ENCODE assay signal across 32 cellular contexts in genomic region chr16:68984467-68984866, GRCh38.
"Had no signal": no experiment of that assay in that cellular context is flagged by ENCODE, and none has a peak within 500 bp of the region (broad histone marks: within the 10 kb centered on the region; RNA-seq: fewer than 3 reads in every experiment).

No MANE protein-coding gene starts in this region.

- H3K4me1 Mint-ChIP-seq: activated CD4-positive, alpha-beta memory T cell treated with anti-CD3 and anti-CD28 coated beads, Interleukin-2, amount 10 ng/mL, durations not matched to agents 7 days and 5 days; activated CD4-positive, alpha-beta T cell treated with anti-CD3 and anti-CD28 coated beads, Interleukin-2, amount 10 ng/mL, durations not matched to agents 7 days and 5 days; activated naive CD4-positive, alpha-beta T cell treated with anti-CD3 and anti-CD28 coated beads, Interleukin-2, amount 50 U/mL, for 24 hours; activated naive CD8-positive, alpha-beta T cell treated with anti-CD3 and anti-CD28 coated beads for 36 hours; activated naive CD8-positive, alpha-beta T cell treated with anti-CD3 and anti-CD28 coated beads, Interleukin-2, amount 50 U/mL, for 24 hours had no signal

- H3K27me3 ChIP-seq: adrenal gland, body of pancreas, breast epithelium, cardiac muscle cell, colonic mucosa, foreskin keratinocyte, gastroesophageal sphincter, heart right ventricle had no signal

- ATAC-seq: activated naive CD8-positive, alpha-beta T cell treated with anti-CD3 and anti-CD28 coated beads, Interleukin-2, amount 50 U/mL, for 24 hours; activated T-cell treated with anti-CD3 and anti-CD28 coated beads, Interleukin-2, amount 50 U/mL, for 4 hours; body of pancreas; esophagus mucosa; gastroesophageal sphincter; heart right ventricle had no signal

- H3K27me3 Mint-ChIP-seq: activated CD4-positive, alpha-beta memory T cell treated with anti-CD3 and anti-CD28 coated beads, Interleukin-2, amount 10 ng/mL, durations not matched to agents 7 days and 5 days; activated CD4-positive, alpha-beta T cell treated with anti-CD3 and anti-CD28 coated beads, Interleukin-2, amount 10 ng/mL, durations not matched to agents 7 days and 5 days; activated naive CD4-positive, alpha-beta T cell treated with anti-CD3 and anti-CD28 coated beads, Interleukin-2, amount 50 U/mL, for 24 hours; activated naive CD8-positive, alpha-beta T cell treated with anti-CD3 and anti-CD28 coated beads for 36 hours; activated naive CD8-positive, alpha-beta T cell treated with anti-CD3 and anti-CD28 coated beads, Interleukin-2, amount 50 U/mL, for 24 hours had no signal

- H3K36me3 ChIP-seq: adrenal gland, breast epithelium, cardiac muscle cell, colonic mucosa had no signal

- H3K9me3 Mint-ChIP-seq: activated CD4-positive, alpha-beta memory T cell treated with anti-CD3 and anti-CD28 coated beads, Interleukin-2, amount 10 ng/mL, durations not matched to agents 7 days and 5 days; activated CD4-positive, alpha-beta T cell treated with anti-CD3 and anti-CD28 coated beads, Interleukin-2, amount 10 ng/mL, durations not matched to agents 7 days and 5 days; activated naive CD4-positive, alpha-beta T cell treated with anti-CD3 and anti-CD28 coated beads for 36 hours; activated naive CD4-positive, alpha-beta T cell treated with anti-CD3 and anti-CD28 coated beads, Interleukin-2, amount 50 U/mL, for 24 hours; activated naive CD8-positive, alpha-beta T cell treated with anti-CD3 and anti-CD28 coated beads for 36 hours; activated naive CD8-positive, alpha-beta T cell treated with anti-CD3 and anti-CD28 coated beads, Interleukin-2, amount 50 U/mL, for 24 hours; activated T-cell treated with anti-CD3 and anti-CD28 coated beads, Interleukin-2, amount 50 U/mL, for 4 hours; activated T-helper 1 cell treated with anti-CD3 and anti-CD28 coated beads, Interleukin-12 subunit alpha, Interleukin-12 subunit beta, Interleukin-2, Interleukin-4 antibody, amounts not matched to agents 30 ng/mL and 10 ng/mL and 1 ng/mL, durations not matched to agents 14 hours and 24 hours and 36 hours; activated T-helper 2 cell treated with anti-CD3 and anti-CD28 coated beads, Interferon-gamma antibody, Interleukin-2, Interleukin-4, amounts not matched to agents 10 μg/mL and 5 μg/mL and 100 μg/mL, durations not matched to agents 14 hours and 24 hours and 36 hours had no signal

- FAIRE-seq: endometrium, endothelial cell of umbilical vein had no signal

- H3K4me3 Mint-ChIP-seq: activated CD4-positive, alpha-beta memory T cell treated with anti-CD3 and anti-CD28 coated beads, Interleukin-2, amount 10 ng/mL, durations not matched to agents 7 days and 5 days; activated CD4-positive, alpha-beta T cell treated with anti-CD3 and anti-CD28 coated beads, Interleukin-2, amount 10 ng/mL, durations not matched to agents 7 days and 5 days; activated naive CD4-positive, alpha-beta T cell treated with anti-CD3 and anti-CD28 coated beads for 36 hours; activated naive CD4-positive, alpha-beta T cell treated with anti-CD3 and anti-CD28 coated beads, Interleukin-2, amount 50 U/mL, for 24 hours; activated naive CD8-positive, alpha-beta T cell treated with anti-CD3 and anti-CD28 coated beads for 36 hours; activated naive CD8-positive, alpha-beta T cell treated with anti-CD3 and anti-CD28 coated beads, Interleukin-2, amount 50 U/mL, for 24 hours; activated T-cell treated with anti-CD3 and anti-CD28 coated beads, Interleukin-2, amount 50 U/mL, for 4 hours; activated T-helper 1 cell treated with anti-CD3 and anti-CD28 coated beads, Interleukin-12 subunit alpha, Interleukin-12 subunit beta, Interleukin-2, Interleukin-4 antibody, amounts not matched to agents 30 ng/mL and 10 ng/mL and 1 ng/mL, durations not matched to agents 14 hours and 24 hours and 36 hours had no signal

- H3K27ac Mint-ChIP-seq: activated CD4-positive, alpha-beta memory T cell treated with anti-CD3 and anti-CD28 coated beads, Interleukin-2, amount 10 ng/mL, durations not matched to agents 7 days and 5 days; activated CD4-positive, alpha-beta T cell treated with anti-CD3 and anti-CD28 coated beads, Interleukin-2, amount 10 ng/mL, durations not matched to agents 7 days and 5 days; activated naive CD4-positive, alpha-beta T cell treated with anti-CD3 and anti-CD28 coated beads for 36 hours; activated naive CD4-positive, alpha-beta T cell treated with anti-CD3 and anti-CD28 coated beads, Interleukin-2, amount 50 U/mL, for 24 hours; activated naive CD8-positive, alpha-beta T cell treated with anti-CD3 and anti-CD28 coated beads for 36 hours; activated naive CD8-positive, alpha-beta T cell treated with anti-CD3 and anti-CD28 coated beads, Interleukin-2, amount 50 U/mL, for 24 hours; activated T-helper 1 cell treated with anti-CD3 and anti-CD28 coated beads, Interleukin-12 subunit alpha, Interleukin-12 subunit beta, Interleukin-2, Interleukin-4 antibody, amounts not matched to agents 30 ng/mL and 10 ng/mL and 1 ng/mL, durations not matched to agents 14 hours and 24 hours and 36 hours; activated T-helper 2 cell treated with anti-CD3 and anti-CD28 coated beads, Interferon-gamma antibody, Interleukin-2, Interleukin-4, amounts not matched to agents 10 μg/mL and 5 μg/mL and 100 μg/mL, durations not matched to agents 14 hours and 24 hours and 36 hours had no signal

- DNase-seq: activated CD4-positive, alpha-beta memory T cell treated with anti-CD3 and anti-CD28 coated beads, Interleukin-2, amount 10 ng/mL, durations not matched to agents 7 days and 5 days; activated CD4-positive, alpha-beta T cell treated with anti-CD3 and anti-CD28 coated beads for 1 hour; activated CD4-positive, alpha-beta T cell treated with anti-CD3 and anti-CD28 coated beads for 4 hours; activated CD4-positive, alpha-beta T cell treated with anti-CD3 and anti-CD28 coated beads, Interleukin-2, amount 10 ng/mL, durations not matched to agents 7 days and 5 days; activated CD4-positive, alpha-beta T cell treated with anti-CD3 and anti-CD28 coated beads, Interleukin-2, amount 50 U/mL, for 4 hours; activated CD8-positive, alpha-beta memory T cell treated with anti-CD3 and anti-CD28 coated beads, Interleukin-2, amount 50 U/mL, for 48 hours; activated effector memory CD4-positive, alpha-beta T cell treated with anti-CD3 and anti-CD28 coated beads, Interleukin-2, amount 50 U/mL, for 16 hours; activated naive CD4-positive, alpha-beta T cell treated with anti-CD3 and anti-CD28 coated beads for 36 hours; activated naive CD8-positive, alpha-beta T cell treated with anti-CD3 and anti-CD28 coated beads for 36 hours; activated naive CD8-positive, alpha-beta T cell treated with anti-CD3 and anti-CD28 coated beads, Interleukin-2, amount 50 U/mL, for 24 hours; activated T-cell treated with anti-CD3 and anti-CD28 coated beads for 4 hours; activated T-cell treated with anti-CD3 and anti-CD28 coated beads, Interleukin-2, amount 50 U/mL, for 4 hours; adrenal gland; amygdala; aorta; body of pancreas; central memory CD4-positive, alpha-beta T cell; cerebellar nuclear complex; colonic mucosa; effector CD8-positive, alpha-beta T cell; heart right ventricle; T-helper 2 cell had no signal

- H3K4me3 ChIP-seq: adrenal gland, body of pancreas, breast epithelium, cardiac muscle cell, colonic mucosa, gastroesophageal sphincter, heart right ventricle had no signal

- H3K27ac ChIP-seq: adrenal gland, body of pancreas, cardiac muscle cell, colonic mucosa, gastroesophageal sphincter, heart right ventricle had no signal
